23 cellular contexts compared by ENCODE assay signal in the genomic region with DNA sequence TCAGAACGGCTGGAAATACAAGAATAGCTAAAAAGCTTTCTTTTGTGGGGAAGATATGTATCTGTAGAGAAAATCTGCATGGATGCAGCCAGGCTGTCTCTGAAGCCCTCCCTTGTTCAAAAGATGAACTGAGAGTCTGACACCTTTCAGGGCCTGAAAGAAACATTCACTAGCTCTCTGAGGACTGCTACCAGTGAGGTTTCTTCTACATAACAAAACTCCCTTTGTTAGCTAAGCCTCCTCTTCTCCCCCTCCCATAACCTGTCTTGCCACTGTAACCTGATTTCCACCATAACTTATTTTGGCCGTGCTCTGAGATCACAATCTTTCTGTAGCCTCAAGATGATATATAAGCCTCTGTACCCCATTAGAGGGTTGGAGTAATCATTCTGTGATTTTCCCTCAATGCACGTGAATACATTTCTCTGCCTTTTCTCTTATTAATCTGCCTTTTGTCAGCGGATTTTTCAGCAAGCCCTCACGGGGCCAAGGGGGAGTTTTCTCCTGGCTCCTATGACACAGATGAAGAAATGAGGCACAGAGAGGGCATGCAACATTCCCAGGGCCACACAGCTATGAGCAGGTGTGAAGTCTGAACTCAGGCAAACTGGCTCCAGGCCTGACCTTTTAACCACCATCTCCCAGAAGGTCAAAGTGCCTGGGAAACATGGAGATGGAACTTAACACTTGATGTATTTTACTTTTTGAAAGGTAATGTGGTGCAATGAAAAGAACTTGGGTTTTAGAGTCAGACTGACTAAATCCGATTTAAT.
A peak's percentile ranks its signal among the peaks of the same experiment; 100 is the strongest.
DNase-seq lines count a peak whose midpoint lies in the region; ATAC-seq and TF ChIP-seq lines count a peak whose summit lies in the region.
"Had no signal": no experiment of that assay in that cellular context is flagged by ENCODE, and none has a peak within 500 bp of the region (broad histone marks: within the 10 kb centered on the region; RNA-seq: fewer than 3 reads in every experiment).

No MANE protein-coding gene starts in this region.

- no peak for TF ChIP-seq POLR2A in prostate gland (IDR thresholded peaks at IDR 0.05)

- H3K4me3 Mint-ChIP-seq in endodermal cell = no peak overlapping the region
- no peak overlapping the region for H3K4me3 Mint-ChIP-seq in activated T-cell treated with anti-CD3 and anti-CD28 coated beads, Interleukin-2, amount 50 U/mL, for 24 hours
- H3K4me3 Mint-ChIP-seq: dendritic cell treated with granulocyte-macrophage colony-stimulating factor and Interleukin-4, amounts not matched to agents 40 ng/mL and 50 ng/mL, for 4 days; stimulated activated memory B cell treated with anti-CD40 and anti-IgM and Interleukin-4, amounts not matched to agents 10 μg/mL and 1 μg/mL and 100 μg/mL, for 72 hours; T-helper 2 cell treated with Interferon-gamma antibody and Interleukin-4, amounts not matched to agents 5 μg/mL and 100 μg/mL, for 36 hours had no signal

- H3K27me3 Mint-ChIP-seq in endodermal cell (ENCODE audit: insufficient read depth) = no peaks in the 10 kb centered on the region
- peaks cover 14% of the 10 kb centered on the region for H3K27me3 Mint-ChIP-seq in activated T-cell treated with anti-CD3 and anti-CD28 coated beads, Interleukin-2, amount 50 U/mL, for 24 hours
- H3K27me3 Mint-ChIP-seq: dendritic cell treated with granulocyte-macrophage colony-stimulating factor and Interleukin-4, amounts not matched to agents 40 ng/mL and 50 ng/mL, for 4 days; stimulated activated memory B cell treated with anti-CD40 and anti-IgM and Interleukin-4, amounts not matched to agents 10 μg/mL and 1 μg/mL and 100 μg/mL, for 72 hours had no signal

- peak; percentile 59 for ATAC-seq in GM21786 (IDR thresholded peaks at IDR 0.05; ENCODE audit: unreplicated experiment)
- ATAC-seq: stimulated activated memory B cell treated with anti-CD40 and anti-IgM and Interleukin-4, amounts not matched to agents 10 μg/mL and 1 μg/mL and 100 μg/mL, for 72 hours had no signal

- H3K36me3 Mint-ChIP-seq in endodermal cell (ENCODE audit: low read depth) = no peaks in the 10 kb centered on the region
- no peaks in the 10 kb centered on the region for H3K36me3 Mint-ChIP-seq in activated T-cell treated with anti-CD3 and anti-CD28 coated beads, Interleukin-2, amount 50 U/mL, for 24 hours (ENCODE audit: low read depth)
- H3K36me3 Mint-ChIP-seq: stimulated activated memory B cell treated with anti-CD40 and anti-IgM and Interleukin-4, amounts not matched to agents 10 μg/mL and 1 μg/mL and 100 μg/mL, for 72 hours had no signal

- H3K4me1 Mint-ChIP-seq in endodermal cell = peaks cover 29% of the 10 kb centered on the region
- H3K4me1 Mint-ChIP-seq in activated T-cell treated with anti-CD3 and anti-CD28 coated beads, Interleukin-2, amount 50 U/mL, for 24 hours (ENCODE audit: low read depth) = no peaks in the 10 kb centered on the region
- H3K4me1 Mint-ChIP-seq: stimulated activated memory B cell treated with anti-CD40 and anti-IgM and Interleukin-4, amounts not matched to agents 10 μg/mL and 1 μg/mL and 100 μg/mL, for 72 hours had no signal

- 52% methylated on average over 6 of the region's 6 CpGs; no CpG with 5 or more reads in 1 of the 2 experiments for whole genome bisulfite sequencing in endodermal cell (ENCODE audit: insufficient coverage in 1 of 2, insufficient read length in 1 of 2), 2 experiments
- WGBS in prostate gland = 53% methylated on average over 6 of the region's 6 CpGs

- peak; percentile 23 for DNase-seq in NCI-H69 (lab: John Stamatoyannopoulos, UW)
- DNase-seq in endodermal cell = peak; percentile 60
- peak; percentile 15 for DNase-seq in prostate gland (ENCODE audit: low spot score)
- no peak for DNase-seq in activated T-cell treated with anti-CD3 and anti-CD28 coated beads, Interleukin-2, amount 50 U/mL, for 24 hours
- no peak for DNase-seq in stimulated activated CD4-positive, alpha-beta T cell treated with anti-CD3 and anti-CD28 coated beads, Interleukin-4, amount 100 ng/mL, for 24 hours
- no peak for DNase-seq in foreskin fibroblast
- no peak for DNase-seq in NCI-H510A (lab: John Stamatoyannopoulos, UW)
- DNase-seq: activated CD4-positive, alpha-beta T cell treated with anti-CD3 and anti-CD28 coated beads for 1 hour; activated CD8-positive, alpha-beta memory T cell treated with anti-CD3 and anti-CD28 coated beads, Interleukin-2, amount 50 U/mL, for 48 hours; aorta; DMS 273 treated with DMSO at 0.1 percent for 48 hours; heart left ventricle; mucosa of descending colon; NCI-H146; ovary; SHP77 treated with DMSO at 0.1 percent for 48 hours; small intestine; trophoblast cell had no signal

- H3K9ac ChIP-seq in endodermal cell (ENCODE audit: extremely low read depth, low read length, poor library complexity, severe bottlenecking) = no peak overlapping the region

- H3K4me3 ChIP-seq in endodermal cell (ENCODE audit: low read length) (no peak overlapping the region), prostate gland (no peak overlapping the region), foreskin fibroblast (ENCODE audit: low read depth in 1 of 2, low read length in 2 of 2) (no peak overlapping the region)
- H3K4me3 ChIP-seq: esophagus muscularis mucosa, heart left ventricle, mucosa of descending colon, ovary had no signal

- peak overlapping the region; percentile 71 for H3K27ac Mint-ChIP-seq in endodermal cell
- H3K27ac Mint-ChIP-seq in activated T-cell treated with anti-CD3 and anti-CD28 coated beads, Interleukin-2, amount 50 U/mL, for 24 hours = no peak overlapping the region
- H3K27ac Mint-ChIP-seq: dendritic cell treated with granulocyte-macrophage colony-stimulating factor and Interleukin-4, amounts not matched to agents 40 ng/mL and 50 ng/mL, for 4 days; stimulated activated memory B cell treated with anti-CD40 and anti-IgM and Interleukin-4, amounts not matched to agents 10 μg/mL and 1 μg/mL and 100 μg/mL, for 72 hours; T-helper 2 cell treated with Interferon-gamma antibody and Interleukin-4, amounts not matched to agents 5 μg/mL and 100 μg/mL, for 36 hours had no signal

- H3K9me3 Mint-ChIP-seq in endodermal cell = peaks cover 6% of the 10 kb centered on the region
- no peaks in the 10 kb centered on the region for H3K9me3 Mint-ChIP-seq in activated T-cell treated with anti-CD3 and anti-CD28 coated beads, Interleukin-2, amount 50 U/mL, for 24 hours
- H3K9me3 Mint-ChIP-seq: T-helper 2 cell treated with Interferon-gamma antibody and Interleukin-4, amounts not matched to agents 5 μg/mL and 100 μg/mL, for 36 hours had no signal

- TF ChIP-seq CTCF in endodermal cell (conservative IDR thresholded peaks at IDR 0.05) = no peak
- no peak for TF ChIP-seq CTCF in prostate gland (IDR thresholded peaks at IDR 0.05)
- no peak for TF ChIP-seq CTCF in foreskin fibroblast (IDR thresholded peaks at IDR 0.05; ENCODE audit: low read depth, low read length)

- H3K4me1 ChIP-seq in endodermal cell (ENCODE audit: control insufficient read depth, insufficient read depth, low read length) = no peaks in the 10 kb centered on the region
- no peaks in the 10 kb centered on the region for H3K4me1 ChIP-seq in prostate gland (replicated peaks)
- H3K4me1 ChIP-seq: heart left ventricle had no signal

- no peak overlapping the region for H3K27ac ChIP-seq in endodermal cell (ENCODE audit: low read depth, low read length)
- peak overlapping the region; percentile 49 to 66 for H3K27ac ChIP-seq in prostate gland
- H3K27ac ChIP-seq: esophagus muscularis mucosa, ovary had no signal

- H3K27me3 ChIP-seq in endodermal cell (ENCODE audit: control insufficient read depth, insufficient read depth, low read length, poor library complexity, severe bottlenecking) (no peaks in the 10 kb centered on the region), prostate gland (replicated peaks; ENCODE audit: insufficient read depth) (no peaks in the 10 kb centered on the region)
- H3K27me3 ChIP-seq: esophagus muscularis mucosa, ovary had no signal

- intact Hi-C loops in prostate gland (cut with DNase I) = no loop called here

- H3K36me3 ChIP-seq in endodermal cell (ENCODE audit: control insufficient read depth, insufficient read depth, low read length) (no peaks in the 10 kb centered on the region), prostate gland (no peaks in the 10 kb centered on the region)
- H3K36me3 ChIP-seq: esophagus muscularis mucosa, heart left ventricle, ovary had no signal

- H3K9me3 ChIP-seq in endodermal cell (ENCODE audit: control insufficient read depth, low read length) (no peaks in the 10 kb centered on the region), prostate gland (no peaks in the 10 kb centered on the region)
- H3K9me3 ChIP-seq: mucosa of descending colon, ovary had no signal

Comparison
In these comparisons a context has a peak if more than half of its experiments do, and no peak if none do; other contexts are left out.
1. DNase-seq: peak in NCI-H69 (single experiment), endodermal cell (single experiment) and prostate gland (single experiment); none in activated T-cell treated with anti-CD3 and anti-CD28 coated beads, Interleukin-2, amount 50 U/mL, for 24 hours (single experiment), stimulated activated CD4-positive, alpha-beta T cell treated with anti-CD3 and anti-CD28 coated beads, Interleukin-4, amount 100 ng/mL, for 24 hours (single experiment), foreskin fibroblast (0 of 2) and NCI-H510A (single experiment).